ENCODE assay signal across 9 cellular contexts in the genomic region with DNA sequence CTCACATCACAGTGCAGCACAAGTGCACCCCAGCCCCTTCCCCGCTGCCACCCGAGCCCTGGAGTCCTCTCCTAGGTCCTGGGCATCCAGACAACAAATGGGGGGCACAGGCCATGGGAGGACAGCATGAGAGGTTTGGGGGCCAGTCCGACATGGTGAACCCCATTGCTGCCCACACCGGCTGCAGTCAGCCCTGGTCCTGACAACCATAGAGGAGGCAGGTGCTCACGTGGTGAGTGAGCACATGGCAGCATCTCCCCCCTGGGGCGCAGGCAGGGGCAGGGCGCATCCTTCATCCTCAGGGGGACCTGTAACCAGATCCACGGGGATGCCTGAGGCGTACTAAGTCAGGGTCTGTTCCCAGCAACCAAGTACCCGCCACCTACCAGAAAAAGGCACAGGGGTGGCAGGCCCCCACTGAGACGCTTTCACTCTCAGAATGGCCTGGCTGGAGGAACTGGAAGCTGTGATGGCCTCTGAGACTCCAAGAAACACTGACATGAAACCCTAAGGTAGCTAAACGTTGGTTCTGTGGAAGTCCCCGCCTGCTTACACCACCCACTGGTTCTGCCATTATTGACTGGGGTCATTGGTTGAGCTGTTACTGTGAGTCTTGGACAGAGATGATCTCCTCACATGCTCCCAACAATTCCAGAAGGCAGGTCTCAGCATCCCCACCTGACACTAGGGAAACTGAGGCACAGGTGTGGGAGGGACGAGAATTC. TPM values are rescaled to one million over a fixed set of nuclear protein-coding genes. Genes with fewer than 3 reads are reported as not detected.
DNase-seq lines count a peak whose midpoint lies in the region; ATAC-seq and TF ChIP-seq lines count a peak whose summit lies in the region.
"Had no signal": no experiment of that assay in that cellular context is flagged by ENCODE, and none has a peak within 500 bp of the region (broad histone marks: within the 10 kb centered on the region; RNA-seq: fewer than 3 reads in every experiment).

No MANE protein-coding gene starts in this region.

- peaks cover 7% of the 10 kb centered on the region for H3K4me1 Mint-ChIP-seq in Caco-2 (ENCODE audit: low read depth, unreplicated experiment)
- peaks cover 61 to 69% of the 10 kb centered on the region in 2 donors for H3K4me1 Mint-ChIP-seq in natural killer cell treated with Interleukin-12 subunit alpha and Interleukin-12 subunit beta and Interleukin-15 and Interleukin-18, amount 100 ng/mL, for 72 hours (ENCODE audit: low read depth in 2 of 2)
- peaks cover 20% of the 10 kb centered on the region for H3K4me1 Mint-ChIP-seq in endothelial cell (ENCODE audit: unreplicated experiment)

- no peaks in the 10 kb centered on the region for H3K9me3 ChIP-seq in Caco-2
- H3K9me3 ChIP-seq in IMR-90 (ENCODE audit: control insufficient read depth, insufficient read depth, low read length), result no peaks in the 10 kb centered on the region
- H3K9me3 ChIP-seq in ascending aorta, result no peaks in the 10 kb centered on the region

- ATAC-seq in IMR-90 (ENCODE audit: low read depth), result no peak
- ATAC-seq in natural killer cell treated with Interleukin-12 subunit alpha and Interleukin-12 subunit beta and Interleukin-15 and Interleukin-18, amount 100 ng/mL, for 72 hours, result no peak
- no peak for ATAC-seq in HG03095 (IDR thresholded peaks at IDR 0.05; ENCODE audit: unreplicated experiment)
- no peak for ATAC-seq in HG03354 (IDR thresholded peaks at IDR 0.05; ENCODE audit: poor library complexity, severe bottlenecking, unreplicated experiment)
- ATAC-seq in GM19035 (IDR thresholded peaks at IDR 0.05; ENCODE audit: unreplicated experiment), result no peak

- H3K18ac ChIP-seq in IMR-90 (ENCODE audit: low read depth, low read length), result no peak overlapping the region

- BruUV-seq in Caco-2 (replicated peaks; lab: Mats Ljungman, UMichigan), result no TSS peak
- BruUV-seq in IMR-90 (replicated peaks; lab: Mats Ljungman, UMichigan), result no TSS peak

- H2AFZ ChIP-seq in IMR-90 (replicated peaks; ENCODE audit: low read length, poor library complexity), result peak overlapping the region; percentile 86

- no peaks in the 10 kb centered on the region for H3K36me3 ChIP-seq in Caco-2 (ENCODE audit: control insufficient read depth, insufficient read depth, low read length)
- H3K36me3 ChIP-seq in IMR-90 (ENCODE audit: control insufficient read depth, insufficient read depth, low read length), result no peaks in the 10 kb centered on the region
- no peaks in the 10 kb centered on the region for H3K36me3 ChIP-seq in ascending aorta
- H3K36me3 ChIP-seq: cardiac muscle cell had no signal

- DNase-seq in Caco-2 (no peak), IMR-90 (no peak), ascending aorta (ENCODE audit: low spot score in 2 of 2) (no peak), endothelial cell (ENCODE audit: low spot score) (no peak)
- DNase-seq in natural killer cell treated with Interleukin-12 subunit alpha and Interleukin-12 subunit beta and Interleukin-15 and Interleukin-18, amount 100 ng/mL, for 72 hours (ENCODE audit: low spot score), result no peak

- peak overlapping the region; percentile 50 to 54; a peak in 2 of 4 replicates for H4K8ac ChIP-seq in IMR-90 (ENCODE audit: low read depth in 2 of 2, low read length in 2 of 2)

- H2BK15ac ChIP-seq in IMR-90 (ENCODE audit: low read depth, low read length), result no peak overlapping the region

- peaks cover 14% of the 10 kb centered on the region for H3K9me1 ChIP-seq in IMR-90 (ENCODE audit: insufficient read depth, low read length)

- H3K4me2 ChIP-seq in IMR-90 (ENCODE audit: low read depth, low read length), result no peak overlapping the region

- TF ChIP-seq CTCF in Caco-2 (IDR thresholded peaks at IDR 0.05; ENCODE audit: insufficient read depth in 1 of 2, low read depth in 1 of 2, low read length in 1 of 2, severe bottlenecking in 1 of 2, unreplicated experiment in 1 of 2) (no peak), IMR-90 (conservative IDR thresholded peaks at IDR 0.05; ENCODE audit: low read depth, low read length) (no peak), ascending aorta (IDR thresholded peaks at IDR 0.05) (no peak), endothelial cell (IDR thresholded peaks at IDR 0.05; ENCODE audit: unreplicated experiment) (no peak)

- no peak for TF ChIP-seq RAD21 in IMR-90 (IDR thresholded peaks at IDR 0.05; ENCODE audit: low read length)

- no peak overlapping the region for H4K5ac ChIP-seq in IMR-90 (ENCODE audit: low read depth, low read length)

- H2AK5ac ChIP-seq in IMR-90 (ENCODE audit: low read depth, low read length), result peak overlapping the region; percentile 31; the same call in 1 of the 2 replicates

- 82% methylated on average over 5 of the region's 14 CpGs; no CpG with 5 or more reads in 1 of the 2 experiments for WGBS in IMR-90 (ENCODE audit: extremely low coverage in 2 of 2, insufficient read length in 1 of 2), 2 experiments

- no peaks in the 10 kb centered on the region; the same call in 1 of the 2 replicates for H3K27me3 ChIP-seq in Caco-2 (replicated peaks; ENCODE audit: control insufficient read depth, insufficient read depth, low read length)
- H3K27me3 ChIP-seq in IMR-90 (ENCODE audit: control insufficient read depth, insufficient read depth, low read length), result peaks cover 19% of the 10 kb centered on the region
- H3K27me3 ChIP-seq in ascending aorta, result no peaks in the 10 kb centered on the region

- H3K27me3 Mint-ChIP-seq in Caco-2 (ENCODE audit: insufficient read depth, unreplicated experiment), result peaks cover 10% of the 10 kb centered on the region
- no peaks in the 10 kb centered on the region for H3K27me3 Mint-ChIP-seq in natural killer cell treated with Interleukin-12 subunit alpha and Interleukin-12 subunit beta and Interleukin-15 and Interleukin-18, amount 100 ng/mL, for 72 hours
- H3K27me3 Mint-ChIP-seq in endothelial cell (ENCODE audit: unreplicated experiment), result peaks cover 18% of the 10 kb centered on the region

- H2AK9ac ChIP-seq in IMR-90 (replicated peaks; ENCODE audit: low read depth, low read length, poor library complexity), result peak overlapping the region; percentile 39

- H3K79me1 ChIP-seq in IMR-90 (ENCODE audit: low read depth in 1 of 2, low read length in 2 of 2), result peaks cover 0 to 3% of the 10 kb centered on the region in 2 experiments; a peak in 1 of 4 replicates

- no peak overlapping the region for H3K23ac ChIP-seq in IMR-90 (ENCODE audit: low read depth, low read length)

- H3K56ac ChIP-seq in IMR-90 (ENCODE audit: extremely low read depth, insufficient read depth, low read length), result no peak overlapping the region

- H3K27ac Mint-ChIP-seq in Caco-2 (ENCODE audit: unreplicated experiment) (no peak overlapping the region), endothelial cell (ENCODE audit: unreplicated experiment) (no peak overlapping the region)
- H3K27ac Mint-ChIP-seq in natural killer cell treated with Interleukin-12 subunit alpha and Interleukin-12 subunit beta and Interleukin-15 and Interleukin-18, amount 100 ng/mL, for 72 hours, result peak overlapping the region; percentile 96 to 97

- in situ Hi-C loops in IMR-90 (cut with MboI; ENCODE audit: low sequenced_read_pairs), result no loop called here

- peak overlapping the region; percentile 64; the same call in 1 of the 2 replicates for H3K14ac ChIP-seq in IMR-90 (replicated peaks; ENCODE audit: low read depth, low read length)

- POLR2A ChIA-PET in Caco-2 (lab: Charles Lee), result no interaction called here
- POLR2A ChIA-PET in IMR-90 (lab: Charles Lee; ENCODE audit: unreplicated experiment), result no interaction called here

- H4K91ac ChIP-seq in IMR-90 (ENCODE audit: insufficient read depth, low read depth, low read length), result no peak overlapping the region

- intact Hi-C loops in Caco-2 (cut with micrococcal nuclease; ENCODE audit: unreplicated experiment), result no loop called here
- intact Hi-C loops in IMR-90 (cut with micrococcal nuclease), result loop anchor here (10.0 kb wide), 1 partner anchor 147 kb away; a partner anchor contains a TSS
- intact Hi-C loops in ascending aorta (cut with DNase I), result loop anchor here (5.0 to 10.0 kb wide), 4 partner anchors 540 to 1543 kb away; a partner anchor contains a TSS

- no peak for TF ChIP-seq POLR2A in IMR-90 (IDR thresholded peaks at IDR 0.05; ENCODE audit: low read depth, low read length)

- H3K4me3 Mint-ChIP-seq in Caco-2 (ENCODE audit: unreplicated experiment) (peak overlapping the region; percentile 57), endothelial cell (ENCODE audit: unreplicated experiment) (no peak overlapping the region)
- peak overlapping the region; percentile 86 for H3K4me3 Mint-ChIP-seq in natural killer cell treated with Interleukin-12 subunit alpha and Interleukin-12 subunit beta and Interleukin-15 and Interleukin-18, amount 100 ng/mL, for 72 hours

- CTCF ChIA-PET in Caco-2 (lab: Charles Lee), result interaction anchor here (0.7 kb wide), 1 partner anchor 644 kb away, joined by 7 read pairs; no protein-coding TSS in a partner anchor
- CTCF ChIA-PET in IMR-90 (lab: Yijun Ruan, JAX), result interaction anchor here (0.6 kb wide), 1 partner anchor 15 kb away, joined by 3 read pairs; no protein-coding TSS in a partner anchor

- H3K4me1 ChIP-seq in Caco-2, result peaks cover 27% of the 10 kb centered on the region
- peaks cover 15% of the 10 kb centered on the region for H3K4me1 ChIP-seq in IMR-90 (ENCODE audit: control insufficient read depth, insufficient read depth, low read length)
- peaks cover 5 to 18% of the 10 kb centered on the region in 2 donors for H3K4me1 ChIP-seq in ascending aorta

- H3K4me3 ChIP-seq in Caco-2 (ENCODE audit: low read depth, low read length) (no peak overlapping the region), IMR-90 (ENCODE audit: insufficient read depth, low read depth, low read length) (no peak overlapping the region), ascending aorta (peak overlapping the region in 1 of 2 donors; percentile 47)
- H3K4me3 ChIP-seq: cardiac muscle cell had no signal

- peak overlapping the region; percentile 75; the same call in 1 of the 2 replicates for H3K4ac ChIP-seq in IMR-90 (ENCODE audit: low read depth, low read length)

- dilution Hi-C loops in IMR-90 (cut with HindIII; ENCODE audit: low sequenced_read_pairs, unreplicated experiment), result no loop called here

- 0 out of 2 replicates have a peak overlapping the region, but pooled peaks have one; percentile 35 for H2BK20ac ChIP-seq in IMR-90 (ENCODE audit: low read depth, low read length)

- H3K9me3 Mint-ChIP-seq in Caco-2 (ENCODE audit: unreplicated experiment), result no peaks in the 10 kb centered on the region
- H3K9me3 Mint-ChIP-seq in natural killer cell treated with Interleukin-12 subunit alpha and Interleukin-12 subunit beta and Interleukin-15 and Interleukin-18, amount 100 ng/mL, for 72 hours, result no peaks in the 10 kb centered on the region
- no peaks in the 10 kb centered on the region for H3K9me3 Mint-ChIP-seq in endothelial cell (ENCODE audit: unreplicated experiment)

- H3K36me3 Mint-ChIP-seq in Caco-2 (ENCODE audit: insufficient read depth, unreplicated experiment) (no peaks in the 10 kb centered on the region), endothelial cell (ENCODE audit: low read depth, unreplicated experiment) (peaks cover 4% of the 10 kb centered on the region)
- no peaks in the 10 kb centered on the region for H3K36me3 Mint-ChIP-seq in natural killer cell treated with Interleukin-12 subunit alpha and Interleukin-12 subunit beta and Interleukin-15 and Interleukin-18, amount 100 ng/mL, for 72 hours

- H2BK5ac ChIP-seq in IMR-90 (ENCODE audit: low read depth, low read length, poor library complexity, severe bottlenecking), result no peak overlapping the region

- H2BK120ac ChIP-seq in IMR-90 (ENCODE audit: low read depth, low read length), result no peak overlapping the region; the same call in 1 of the 2 replicates

- H3K9ac ChIP-seq in IMR-90 (ENCODE audit: low read depth, low read length), result no peak overlapping the region

- H4K20me1 ChIP-seq in IMR-90 (ENCODE audit: insufficient read depth, low read length), result no peaks in the 10 kb centered on the region

- no peak overlapping the region for H3K27ac ChIP-seq in IMR-90 (ENCODE audit: insufficient read depth, low read length)
- peak overlapping the region; percentile 66 to 68 for H3K27ac ChIP-seq in ascending aorta
- H3K27ac ChIP-seq: cardiac muscle cell had no signal

RNA-seq across cellular contexts. Expression of a gene that starts 6.5 kb away (rescaled TPM):
- 0.70 and 0.82 TPM in 2 replicates for total RNA-seq in Caco-2 (2022)
- total RNA-seq in IMR-90 (2012; rRNA removed), result 0.36 and 0.56 TPM in 2 replicates
- 1.2 and 1.4 TPM in 2 replicates for polyA plus RNA-seq in IMR-90 (2012; rRNA removed)
- polyA plus RNA-seq in IMR-90 (2012; cell fraction: cytosol; rRNA removed), result 0.14 and 0.92 TPM in 2 replicates
- polyA plus RNA-seq in IMR-90 (2012; cell fraction: nucleus; rRNA removed; ENCODE audit: low replicate concordance), result 2.8 and 3.8 TPM in 2 replicates
- 12.3 TPM for total RNA-seq in ascending aorta
- total RNA-seq in natural killer cell treated with Interleukin-12 subunit alpha and Interleukin-12 subunit beta and Interleukin-15 and Interleukin-18, amount 100 ng/mL, for 72 hours, result 10 to 100 TPM; 13.8 to 25.6 TPM
- total RNA-seq in endothelial cell (ENCODE audit: unreplicated experiment), result 0.44 TPM

RNA-seq across cellular contexts. Expression of a gene that starts 6.8 kb away (rescaled TPM):
- total RNA-seq in Caco-2 (2022), result not detected in 2 replicates
- not detected in 2 replicates for total RNA-seq in IMR-90 (2012; rRNA removed)
- not detected in 2 replicates for polyA plus RNA-seq in IMR-90 (2012; rRNA removed)
- not detected in 2 replicates for polyA plus RNA-seq in IMR-90 (2012; cell fraction: cytosol; rRNA removed)
- not detected in 2 replicates for polyA plus RNA-seq in IMR-90 (2012; cell fraction: nucleus; rRNA removed; ENCODE audit: low replicate concordance)
- not detected for total RNA-seq in ascending aorta
- not detected for total RNA-seq in natural killer cell treated with Interleukin-12 subunit alpha and Interleukin-12 subunit beta and Interleukin-15 and Interleukin-18, amount 100 ng/mL, for 72 hours
- not detected for total RNA-seq in endothelial cell (ENCODE audit: unreplicated experiment)
- total RNA-seq: cardiac muscle cell had no signal

RNA-seq across cellular contexts. Expression of a gene that starts 57.0 kb away (rescaled TPM):
- total RNA-seq in Caco-2 (2022), result 69.0 and 75.4 TPM in 2 replicates
- total RNA-seq in IMR-90 (2012; rRNA removed), result 63.8 and 64.4 TPM in 2 replicates
- 70.1 and 73.8 TPM in 2 replicates for polyA plus RNA-seq in IMR-90 (2012; rRNA removed)
- 35.3 and 42.3 TPM in 2 replicates for polyA plus RNA-seq in IMR-90 (2012; cell fraction: cytosol; rRNA removed)
- polyA plus RNA-seq in IMR-90 (2012; cell fraction: nucleus; rRNA removed; ENCODE audit: low replicate concordance), result 35.1 and 60.0 TPM in 2 replicates
- total RNA-seq in ascending aorta, result 19.3 TPM
- total RNA-seq in natural killer cell treated with Interleukin-12 subunit alpha and Interleukin-12 subunit beta and Interleukin-15 and Interleukin-18, amount 100 ng/mL, for 72 hours, result 100 to 1,000 TPM; 112 to 136 TPM
- total RNA-seq in endothelial cell (ENCODE audit: unreplicated experiment), result 65.0 TPM

Comparison
In these comparisons a context has a peak if more than half of its experiments do, and no peak if none do; other contexts are left out.
1. H3K27ac Mint-ChIP-seq: peak in natural killer cell treated with Interleukin-12 subunit alpha and Interleukin-12 subunit beta and Interleukin-15 and Interleukin-18, amount 100 ng/mL, for 72 hours (2 of 2); none in Caco-2 (single experiment) and endothelial cell (single experiment).